2 cellular contexts compared by ENCODE assay signal in the genomic region with DNA sequence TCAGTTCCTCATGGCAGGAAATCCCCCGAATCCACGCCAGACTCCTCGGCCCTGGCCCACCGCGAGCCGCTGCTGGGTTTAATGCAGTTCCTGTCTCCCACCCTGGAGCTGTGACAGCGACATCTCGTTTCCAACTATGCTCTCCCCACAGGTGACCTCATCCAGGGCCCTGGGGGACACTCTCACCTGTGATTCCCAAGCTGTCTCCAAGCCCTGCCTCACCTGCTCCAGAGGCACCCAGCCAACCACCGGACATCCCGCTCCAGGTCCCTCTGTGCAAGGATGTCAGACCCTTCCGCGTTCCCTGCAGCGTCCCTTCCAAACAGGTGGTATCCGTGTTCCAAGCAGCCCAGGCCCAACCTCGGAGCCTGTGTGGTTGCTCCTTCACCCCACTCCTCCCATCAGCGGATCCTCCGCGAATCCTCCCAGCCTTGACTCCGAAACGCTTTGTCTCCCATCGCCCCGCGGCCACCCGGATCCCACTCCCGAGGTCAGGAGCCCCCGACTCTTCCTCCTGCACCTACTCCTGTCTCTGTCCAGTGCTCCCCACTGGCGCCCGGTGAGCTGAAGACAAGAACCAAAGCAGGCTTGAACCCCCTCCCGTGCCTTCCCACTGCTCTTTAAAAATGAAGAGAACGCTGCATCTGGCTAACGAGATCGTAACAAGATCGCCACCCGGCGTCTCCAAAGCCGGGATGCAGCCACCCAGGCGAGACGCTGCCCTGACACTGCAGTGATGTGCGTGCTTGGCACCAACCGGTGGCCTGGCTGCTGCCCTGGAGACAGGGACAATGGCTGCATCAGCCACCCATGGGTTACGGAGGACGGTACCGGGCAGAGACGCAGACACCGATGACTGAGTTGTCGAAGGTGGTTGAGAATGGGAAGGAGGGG.
TF ChIP-seq lines count a peak whose summit lies in the region.

No MANE protein-coding gene starts in this region.

TF ChIP-seq in GM23338, 12 proteins besides CTCF, POLR2A, EP300 and RAD21 (continued from another document and continues in another):
- TF ChIP-seq ZNF462 (CRISPR knock-in tag; IDR thresholded peaks at IDR 0.05) (no peak), ZNF331 (CRISPR knock-in tag; IDR thresholded peaks at IDR 0.05; ENCODE audit: low read depth) (no peak), JUNB (IDR thresholded peaks at IDR 0.05; ENCODE audit: unreplicated experiment) (no peak), POLR2AphosphoS5 (IDR thresholded peaks at IDR 0.05; ENCODE audit: low read depth) (no peak), CREB1 (CRISPR knock-in tag; IDR thresholded peaks at IDR 0.05; ENCODE audit: low read depth) (no peak), EZH2phosphoT487 (IDR thresholded peaks at IDR 0.05; ENCODE audit: unreplicated experiment) (no peak), REST (IDR thresholded peaks at IDR 0.05; ENCODE audit: unreplicated experiment) (no peak)

TF ChIP-seq in HepG2, 621 proteins besides CTCF, POLR2A, EP300 and RAD21 (continued from another document):
- TF ChIP-seq TERF1 (CRISPR knock-in tag; IDR thresholded peaks at IDR 0.05) = 0 out of 2 replicates have a peak, but pooled peaks have one; percentile 46
